ENCODE assay signal across 26 cellular contexts in the genomic region with DNA sequence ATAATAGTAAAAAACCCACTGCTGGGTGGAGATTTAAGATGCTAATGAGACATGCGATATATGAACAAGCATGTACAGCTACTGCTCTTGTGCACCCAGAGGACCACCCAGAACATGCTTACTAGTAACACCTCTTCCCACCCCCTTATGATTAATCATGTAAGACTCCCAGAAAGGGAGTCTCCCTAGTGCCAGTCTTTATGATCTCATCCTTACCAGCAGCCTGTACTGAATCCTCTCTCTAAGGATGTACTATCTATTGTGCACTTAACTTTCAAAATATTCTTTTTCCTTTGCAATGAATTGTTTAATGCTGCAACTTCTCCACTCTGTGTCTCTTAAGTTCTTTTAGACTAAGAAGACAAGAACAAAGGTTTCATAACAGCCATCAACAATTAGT. TPM values are rescaled to one million over a fixed set of nuclear protein-coding genes. Genes with fewer than 3 reads are reported as not detected.
DNase-seq lines count a peak whose midpoint lies in the region; ATAC-seq, FAIRE-seq and TF ChIP-seq lines count a peak whose summit lies in the region.
"Had no signal": no experiment of that assay in that cellular context is flagged by ENCODE, and none has a peak within 500 bp of the region (broad histone marks: within the 10 kb centered on the region; RNA-seq: fewer than 3 reads in every experiment).

No MANE protein-coding gene starts in this region.

- no peak for FAIRE-seq in astrocyte (lab: Jason Lieb, UNC)
- FAIRE-seq: small intestine had no signal

- no peaks in the 10 kb centered on the region for H3K27me3 Mint-ChIP-seq in astrocyte (ENCODE audit: low read depth, unreplicated experiment)
- H3K27me3 Mint-ChIP-seq in activated CD4-positive, alpha-beta memory T cell treated with anti-CD3 and anti-CD28 coated beads for 36 hours: no peaks in the 10 kb centered on the region
- H3K27me3 Mint-ChIP-seq: dendritic cell treated with granulocyte-macrophage colony-stimulating factor and Interleukin-4, amounts not matched to agents 40 ng/mL and 50 ng/mL, for 4 days; IgD-negative memory B cell; naive B cell had no signal

- H3K4me3 Mint-ChIP-seq in astrocyte (ENCODE audit: unreplicated experiment): no peak overlapping the region
- no peak overlapping the region for H3K4me3 Mint-ChIP-seq in activated CD4-positive, alpha-beta memory T cell treated with anti-CD3 and anti-CD28 coated beads for 36 hours
- H3K4me3 Mint-ChIP-seq: dendritic cell treated with granulocyte-macrophage colony-stimulating factor and Interleukin-4, amounts not matched to agents 40 ng/mL and 50 ng/mL, for 4 days; IgD-negative memory B cell; naive B cell had no signal

- H3K27ac ChIP-seq in astrocyte (ENCODE audit: low read depth, low read length) (no peak overlapping the region), tibial nerve (no peak overlapping the region)
- H3K27ac ChIP-seq: SK-N-MC, upper lobe of left lung, VCaP had no signal

- TF ChIP-seq EP300 in tibial nerve (IDR thresholded peaks at IDR 0.05): no peak

- no peak overlapping the region for H3K4me2 ChIP-seq in astrocyte (ENCODE audit: low read length)

- DNase-seq in AG10803 (ENCODE audit: low read depth): peak; percentile 20
- DNase-seq in LHCN-M2 (ENCODE audit: low read depth): peak; percentile 30
- DNase-seq in astrocyte (ENCODE audit: low read depth): peak; percentile 27
- DNase-seq in kidney epithelial cell (ENCODE audit: low read depth): peak; percentile 35
- no peak for DNase-seq in tibial nerve (ENCODE audit: low spot score in 2 of 2)
- no peak for DNase-seq in NCI-H2196 treated with DMSO at 0.1 percent for 48 hours (lab: John Stamatoyannopoulos, UW; ENCODE audit: unreplicated experiment)
- DNase-seq in activated CD4-positive, alpha-beta memory T cell treated with anti-CD3 and anti-CD28 coated beads for 36 hours: no peak
- DNase-seq: activated CD4-positive, alpha-beta T cell treated with anti-CD3 and anti-CD28 coated beads, Interleukin-2, amount 50 U/mL, for 1 hour; activated naive CD4-positive, alpha-beta T cell treated with anti-CD3 and anti-CD28 coated beads, Interleukin-2, amount 50 U/mL, for 16 hours; anterior cingulate cortex; C1 segment of cervical spinal cord; Calu3; central memory CD4-positive, alpha-beta T cell; DND-41; left cardiac atrium; naive B cell; NCI-H1417; NCI-H510A treated with DMSO at 0.1 percent for 48 hours; small intestine; stimulated activated CD4-positive, alpha-beta T cell treated with anti-CD3 and anti-CD28 coated beads, Interleukin-2, amount 100 ng/mL, for 24 hours; upper lobe of left lung had no signal

- no peak overlapping the region for H3K4me3 ChIP-seq in AG10803 (ENCODE audit: low read length)
- no peak overlapping the region for H3K4me3 ChIP-seq in astrocyte (ENCODE audit: insufficient read depth, low read depth, low read length)
- H3K4me3 ChIP-seq in kidney epithelial cell (ENCODE audit: low read depth, low read length): no peak overlapping the region
- H3K4me3 ChIP-seq in tibial nerve: no peak overlapping the region
- H3K4me3 ChIP-seq: SK-N-MC, upper lobe of left lung had no signal

- no peak overlapping the region for H3K9ac ChIP-seq in astrocyte (ENCODE audit: low read length)

- no peak for TF ChIP-seq CTCF in AG10803 (conservative IDR thresholded peaks at IDR 0.05; ENCODE audit: low read length)
- TF ChIP-seq CTCF in astrocyte (IDR thresholded peaks at IDR 0.05; ENCODE audit: insufficient read depth, low read depth, low read length): no peak
- TF ChIP-seq CTCF in kidney epithelial cell (IDR thresholded peaks at IDR 0.05; ENCODE audit: insufficient read depth, low read length, poor library complexity, severe bottlenecking): no peak
- no peak for TF ChIP-seq CTCF in tibial nerve (IDR thresholded peaks at IDR 0.05)

- peaks cover 6% of the 10 kb centered on the region for H3K4me1 Mint-ChIP-seq in astrocyte (ENCODE audit: low read depth, unreplicated experiment)
- H3K4me1 Mint-ChIP-seq in activated CD4-positive, alpha-beta memory T cell treated with anti-CD3 and anti-CD28 coated beads for 36 hours (ENCODE audit: low read depth): no peaks in the 10 kb centered on the region
- H3K4me1 Mint-ChIP-seq: IgD-negative memory B cell, naive B cell had no signal

- CTCF ChIA-PET in activated CD4-positive, alpha-beta memory T cell treated with anti-CD3 and anti-CD28 coated beads for 36 hours (lab: Charles Lee): interaction anchor here (1.4 kb wide), 1 partner anchor 22 kb away, joined by 6 read pairs; no protein-coding TSS in a partner anchor

- H3K36me3 ChIP-seq in astrocyte (ENCODE audit: insufficient read depth, low read length): no peaks in the 10 kb centered on the region
- H3K36me3 ChIP-seq in kidney epithelial cell (ENCODE audit: control insufficient read depth, insufficient read depth, low read length): no peaks in the 10 kb centered on the region
- no peaks in the 10 kb centered on the region for H3K36me3 ChIP-seq in tibial nerve
- H3K36me3 ChIP-seq: upper lobe of left lung had no signal

- H2AFZ ChIP-seq in astrocyte (ENCODE audit: low read depth, low read length): no peak overlapping the region

- no peak overlapping the region for H3K27ac Mint-ChIP-seq in astrocyte (ENCODE audit: unreplicated experiment)
- H3K27ac Mint-ChIP-seq in activated CD4-positive, alpha-beta memory T cell treated with anti-CD3 and anti-CD28 coated beads for 36 hours: no peak overlapping the region
- H3K27ac Mint-ChIP-seq: dendritic cell treated with granulocyte-macrophage colony-stimulating factor and Interleukin-4, amounts not matched to agents 40 ng/mL and 50 ng/mL, for 4 days; IgD-negative memory B cell; naive B cell had no signal

- H3K27me3 ChIP-seq in astrocyte (ENCODE audit: insufficient read depth, low read length): no peaks in the 10 kb centered on the region
- H3K27me3 ChIP-seq in kidney epithelial cell (ENCODE audit: control insufficient read depth, insufficient read depth, low read length): no peaks in the 10 kb centered on the region
- no peaks in the 10 kb centered on the region for H3K27me3 ChIP-seq in tibial nerve
- H3K27me3 ChIP-seq: upper lobe of left lung had no signal

- no peaks in the 10 kb centered on the region for H3K36me3 Mint-ChIP-seq in astrocyte (ENCODE audit: low read depth, unreplicated experiment)
- H3K36me3 Mint-ChIP-seq in activated CD4-positive, alpha-beta memory T cell treated with anti-CD3 and anti-CD28 coated beads for 36 hours: peaks cover 10% of the 10 kb centered on the region
- H3K36me3 Mint-ChIP-seq: IgD-negative memory B cell, naive B cell had no signal

- no peaks in the 10 kb centered on the region for H3K79me2 ChIP-seq in astrocyte (ENCODE audit: insufficient read depth, low read length)

- no peak for TF ChIP-seq POLR2A in tibial nerve (IDR thresholded peaks at IDR 0.05)

- H3K4me1 ChIP-seq in astrocyte (ENCODE audit: insufficient read depth, low read length) (peaks cover 6% of the 10 kb centered on the region), tibial nerve (no peaks in the 10 kb centered on the region)
- H3K4me1 ChIP-seq: upper lobe of left lung had no signal

- POLR2A ChIA-PET in activated CD4-positive, alpha-beta memory T cell treated with anti-CD3 and anti-CD28 coated beads for 36 hours (lab: Charles Lee): no interaction called here

- no peak for ATAC-seq in HG03442 (IDR thresholded peaks at IDR 0.05; ENCODE audit: unreplicated experiment)

- H3K9me3 ChIP-seq in astrocyte (ENCODE audit: insufficient read depth, low read depth, low read length) (no peaks in the 10 kb centered on the region), tibial nerve (no peaks in the 10 kb centered on the region)
- H3K9me3 ChIP-seq: upper lobe of left lung had no signal

- intact Hi-C loops in activated CD4-positive, alpha-beta memory T cell treated with anti-CD3 and anti-CD28 coated beads for 36 hours (cut with micrococcal nuclease): no loop called here

- no peaks in the 10 kb centered on the region for H4K20me1 ChIP-seq in astrocyte (ENCODE audit: insufficient read depth, low read length)

- WGBS in tibial nerve, 2 donors: 97 to 100% methylated on average over 1 of the region's 1 CpG

- no peaks in the 10 kb centered on the region for H3K9me3 Mint-ChIP-seq in astrocyte (ENCODE audit: unreplicated experiment)
- H3K9me3 Mint-ChIP-seq in activated CD4-positive, alpha-beta memory T cell treated with anti-CD3 and anti-CD28 coated beads for 36 hours: no peaks in the 10 kb centered on the region
- H3K9me3 Mint-ChIP-seq: dendritic cell treated with granulocyte-macrophage colony-stimulating factor and Interleukin-4, amounts not matched to agents 40 ng/mL and 50 ng/mL, for 4 days; naive B cell had no signal

RNA-seq across cellular contexts. Expression of a gene that starts 9.1 kb away (rescaled TPM):
- total RNA-seq in LHCN-M2 (2014; rRNA removed) (65.3 and 73.0 TPM in 2 replicates), astrocyte (38.7 and 41.0 TPM in 2 replicates), kidney epithelial cell (55.5 and 61.1 TPM in 2 replicates), tibial nerve (10 to 100 TPM; 23.7 to 52.9 (median 28.9) TPM)
- 42.7 TPM for polyA plus RNA-seq in LHCN-M2 (2012)
- total RNA-seq in activated CD4-positive, alpha-beta memory T cell treated with anti-CD3 and anti-CD28 coated beads for 36 hours: 100 to 1,000 TPM; 114 to 122 TPM

RNA-seq across cellular contexts. Expression of a gene that starts 35.9 kb away (rescaled TPM):
- total RNA-seq in LHCN-M2 (2014; rRNA removed): 110 and 127 TPM in 2 replicates
- polyA plus RNA-seq in LHCN-M2 (2012): 12.6 TPM
- 3.2 and 4.0 TPM in 2 replicates for total RNA-seq in astrocyte
- total RNA-seq in kidney epithelial cell: 7.1 and 11.2 TPM in 2 replicates
- 1 to 10 TPM in 1 of 4 donors, under 1 TPM in 3; 0.66 to 1.0 (median 0.84) TPM for total RNA-seq in tibial nerve
- total RNA-seq in activated CD4-positive, alpha-beta memory T cell treated with anti-CD3 and anti-CD28 coated beads for 36 hours: 100 to 1,000 TPM; 109 to 118 TPM
- polyA plus RNA-seq: IgD-negative memory B cell had no signal

RNA-seq across cellular contexts. Expression of a gene that starts 36.4 kb away (rescaled TPM):
- total RNA-seq in LHCN-M2 (2014; rRNA removed) (6.7 and 7.9 TPM in 2 replicates), astrocyte (15.7 and 15.9 TPM in 2 replicates), kidney epithelial cell (3.8 and 5.4 TPM in 2 replicates), tibial nerve (10 to 100 TPM in 1 of 4 donors, 1 to 10 TPM in 3; 4.6 to 14.5 (median 5.5) TPM)
- 16.8 TPM for polyA plus RNA-seq in LHCN-M2 (2012)
- 10 to 100 TPM; 46.4 to 48.6 TPM for total RNA-seq in activated CD4-positive, alpha-beta memory T cell treated with anti-CD3 and anti-CD28 coated beads for 36 hours

RNA-seq across cellular contexts. Expression of a gene that starts 58.9 kb away (rescaled TPM):
- total RNA-seq in LHCN-M2 (2014; rRNA removed) (259 and 279 TPM in 2 replicates), astrocyte (185 and 214 TPM in 2 replicates), kidney epithelial cell (191 and 206 TPM in 2 replicates), tibial nerve (100 to 1,000 TPM; 103 to 146 (median 113) TPM)
- 83.9 TPM for polyA plus RNA-seq in LHCN-M2 (2012)
- total RNA-seq in activated CD4-positive, alpha-beta memory T cell treated with anti-CD3 and anti-CD28 coated beads for 36 hours: 100 to 1,000 TPM; 139 to 164 TPM

Comparison
In these comparisons a context has a peak if more than half of its experiments do, and no peak if none do; other contexts are left out.
1. DNase-seq: peak in AG10803 (single experiment), LHCN-M2 (single experiment), astrocyte (single experiment) and kidney epithelial cell (single experiment); none in tibial nerve (0 of 2), NCI-H2196 treated with DMSO at 0.1 percent for 48 hours (single experiment) and activated CD4-positive, alpha-beta memory T cell treated with anti-CD3 and anti-CD28 coated beads for 36 hours (single experiment).